8 cellular contexts compared by ENCODE assay signal in the genomic region with DNA sequence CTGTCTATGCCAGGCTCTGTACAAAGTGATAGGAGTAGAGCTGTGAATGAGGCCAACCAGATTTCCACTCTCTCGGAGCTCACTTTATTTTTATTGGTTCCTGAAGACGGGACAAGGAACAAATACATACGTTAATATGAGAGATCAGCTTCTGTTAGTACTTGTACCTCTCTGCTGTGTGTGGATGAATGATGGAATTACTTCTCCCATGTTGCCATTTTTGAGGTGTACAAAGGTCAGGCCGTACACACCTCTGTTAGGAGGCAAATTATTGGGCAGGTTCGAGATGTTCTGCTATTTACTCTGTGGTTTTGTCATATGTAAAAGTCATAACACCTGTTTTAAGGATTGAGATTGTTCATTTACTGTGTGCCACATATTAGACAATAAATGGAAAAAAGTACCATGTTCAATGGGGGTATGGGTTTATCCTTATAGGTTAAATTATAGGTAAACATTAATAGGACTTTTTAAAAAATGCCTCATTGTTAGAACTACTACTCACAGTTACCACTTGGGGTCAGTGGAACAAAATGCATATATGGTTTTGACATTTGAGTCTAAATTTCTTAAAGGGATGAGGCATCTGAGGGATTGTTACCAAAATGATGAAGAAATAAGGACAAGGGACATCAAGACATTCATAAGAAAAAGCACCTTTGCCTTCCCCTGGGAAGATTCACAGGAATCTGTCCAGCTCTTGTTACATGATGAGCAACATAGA. TPM values are rescaled to one million over a fixed set of nuclear protein-coding genes. Genes with fewer than 3 reads are reported as not detected.
DNase-seq lines count a peak whose midpoint lies in the region; ATAC-seq and TF ChIP-seq lines count a peak whose summit lies in the region.

No MANE protein-coding gene starts in this region.

- H3K4me3 ChIP-seq in psoas muscle: peak overlapping the region; percentile 86

- peaks cover 8% of the 10 kb centered on the region for H3K4me1 ChIP-seq in psoas muscle

- intact Hi-C loops in psoas muscle (cut with DNase I): no loop called here

- no peak for DNase-seq in GM10266 (ENCODE audit: extremely low spot score)
- DNase-seq in M059J (ENCODE audit: low read depth): peak; percentile 35
- peak; percentile 33 for DNase-seq in dermis blood vessel endothelial cell
- DNase-seq in psoas muscle: no peak
- DNase-seq in GM20000 (ENCODE audit: low spot score): no peak
- DNase-seq in middle frontal gyrus (ENCODE audit: extremely low spot score, low spot score): no peak
- no peak for DNase-seq in substantia nigra (lab: John Stamatoyannopoulos, UW)
- DNase-seq in NCI-H774 (lab: John Stamatoyannopoulos, UW): no peak

- no peaks in the 10 kb centered on the region for H3K36me3 ChIP-seq in psoas muscle (ENCODE audit: insufficient read depth in 1 of 2, low read depth in 1 of 2)

- no peaks in the 10 kb centered on the region for H3K27me3 ChIP-seq in psoas muscle (ENCODE audit: insufficient read depth in 3 of 3, low read length in 2 of 3)

- 86 to 95% (median 90%) methylated on average over 5 of the region's 5 CpGs for WGBS in psoas muscle, 3 donors

- H3K9me3 ChIP-seq in psoas muscle: no peaks in the 10 kb centered on the region

- TF ChIP-seq CTCF in GM10266 (IDR thresholded peaks at IDR 0.05; ENCODE audit: control insufficient read depth, insufficient read depth, low read depth, missing control alignments): peak; percentile 28
- TF ChIP-seq CTCF in psoas muscle (IDR thresholded peaks at IDR 0.05): no peak
- no peak for TF ChIP-seq CTCF in GM20000 (IDR thresholded peaks at IDR 0.05; ENCODE audit: extremely low read depth, missing control alignments)

- H3K27ac ChIP-seq in psoas muscle: peak overlapping the region; percentile 91
- H3K27ac ChIP-seq in substantia nigra (ENCODE audit: low read depth, low read length, poor library complexity, severe bottlenecking): no peak overlapping the region

- no peak for ATAC-seq in psoas muscle

RNA-seq across cellular contexts. Expression of a gene that starts 26.9 kb away (rescaled TPM):
- 22.1 and 27.4 TPM in 2 replicates for total RNA-seq in M059J (2014; rRNA removed; shearing (Covaris generic))
- total RNA-seq in dermis blood vessel endothelial cell (9.5 and 17.4 TPM in 2 replicates), psoas muscle (10 to 100 TPM; 34.6 to 68.0 (median 58.3) TPM)
- 10 to 100 TPM; 22.7 to 48.7 (median 43.0) TPM for polyA plus RNA-seq in psoas muscle

RNA-seq across cellular contexts. Expression of a gene that starts 27.1 kb away (rescaled TPM):
- 0.69 and 2.0 TPM in 2 replicates for total RNA-seq in M059J (2014; rRNA removed; shearing (Covaris generic))
- total RNA-seq in dermis blood vessel endothelial cell (1.7 and 2.0 TPM in 2 replicates), psoas muscle (1 to 10 TPM in 3 of 4 donors, under 1 TPM in 1; 0.78 to 2.3 (median 1.6) TPM)
- 1 to 10 TPM in 2 of 3 donors, under 1 TPM in 1; 0.49 to 4.0 (median 1.8) TPM for polyA plus RNA-seq in psoas muscle

RNA-seq across cellular contexts. Expression of a gene that starts 37.6 kb away (rescaled TPM):
- total RNA-seq in M059J (2014; rRNA removed; shearing (Covaris generic)): not detected in 2 replicates
- 1.2 and 1.6 TPM in 2 replicates for total RNA-seq in dermis blood vessel endothelial cell
- total RNA-seq in psoas muscle: not detected
- under 1 TPM in 2 of 3 donors, not detected in 1; 0.04 to 0.05 TPM for polyA plus RNA-seq in psoas muscle

Comparison
In these comparisons a context has a peak if more than half of its experiments do, and no peak if none do; other contexts are left out.
1. DNase-seq: peak in M059J (single experiment) and dermis blood vessel endothelial cell (single experiment); none in GM10266 (single experiment), psoas muscle (0 of 2), GM20000 (single experiment), middle frontal gyrus (single experiment), substantia nigra (0 of 49) and NCI-H774 (single experiment).